In genomic region chr17:2137342-2138098, GRCh38 we compare ENCODE assay signal across 7 cellular contexts.
DNase-seq lines count a peak whose midpoint lies in the region; ATAC-seq and TF ChIP-seq lines count a peak whose summit lies in the region.

No MANE protein-coding gene starts in this region.

- DNase-seq in GM13977 (ENCODE audit: low spot score) (peak; percentile 68), astrocyte of the cerebellum (ENCODE audit: low read depth) (peak; percentile 52), naive B cell (no peak), OCI-M2 (lab: John Stamatoyannopoulos, UW; ENCODE audit: unreplicated experiment) (no peak), NCI-H146 treated with DMSO at 0.1 percent for 48 hours (lab: John Stamatoyannopoulos, UW; ENCODE audit: unreplicated experiment) (no peak)

- H3K36me3 Mint-ChIP-seq in naive B cell, result no peaks in the 10 kb centered on the region

- H3K9me3 Mint-ChIP-seq in naive B cell, result no peaks in the 10 kb centered on the region

- TF ChIP-seq CTCF in GM13977 (IDR thresholded peaks at IDR 0.05; ENCODE audit: extremely low read depth, insufficient read depth, missing control alignments), result no peak
- TF ChIP-seq CTCF in astrocyte of the cerebellum (IDR thresholded peaks at IDR 0.05; ENCODE audit: low read depth, low read length, missing control alignments), result no peak

- in situ Hi-C loops in GM13977 (cut with MboI; ENCODE audit: low pct_unique_long_range_greater_than_20kb, low sequenced_read_pairs, unreplicated experiment) (no loop called here), astrocyte of the cerebellum (cut with HindIII; ENCODE audit: low sequenced_read_pairs) (no loop called here)

- H3K27ac Mint-ChIP-seq in naive B cell, result peak overlapping the region in 5 of 6 donors; percentile 44 to 73 (median 69)

- H3K4me1 Mint-ChIP-seq in naive B cell, result peaks cover 16 to 17% (median 17%) of the 10 kb centered on the region in 3 donors

- H3K27me3 Mint-ChIP-seq in naive B cell, result no peaks in the 10 kb centered on the region

- ATAC-seq in HG03108 (IDR thresholded peaks at IDR 0.05; ENCODE audit: unreplicated experiment) (peak; percentile 48), naive B cell (ENCODE audit: low read depth in 2 of 2) (peak; percentile 44 to 65), HG02938 (IDR thresholded peaks at IDR 0.05; ENCODE audit: unreplicated experiment) (no peak)

- peak overlapping the region in 1 of 8 donors; percentile 71 for H3K4me3 Mint-ChIP-seq in naive B cell

- H3K4me3 ChIP-seq in astrocyte of the cerebellum (ENCODE audit: low read depth, low read length), result no peak overlapping the region

Comparison
In these comparisons a context has a peak if more than half of its experiments do, and no peak if none do; other contexts are left out.
1. DNase-seq: peak in GM13977 (single experiment) and astrocyte of the cerebellum (single experiment); none in naive B cell (single experiment), OCI-M2 (single experiment) and NCI-H146 treated with DMSO at 0.1 percent for 48 hours (single experiment).